In the genomic region with DNA sequence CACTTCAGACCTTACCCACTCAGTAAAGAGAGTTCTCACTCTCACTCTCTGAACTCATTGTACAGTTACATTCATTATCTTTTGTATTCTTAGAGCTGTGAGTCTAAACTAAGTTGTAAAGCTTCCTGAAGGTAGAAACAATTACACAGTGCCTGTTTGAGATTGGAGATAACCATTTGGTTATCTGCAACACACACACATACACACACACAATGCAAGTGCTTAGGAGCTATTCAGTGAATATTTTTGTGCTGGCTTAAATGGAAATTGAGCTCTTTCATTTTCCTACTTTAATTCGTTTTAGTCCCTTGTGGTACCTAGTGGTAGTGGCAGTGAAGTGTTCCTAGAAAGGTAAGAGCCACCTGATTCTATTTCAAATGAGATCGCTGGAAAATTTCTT, we compare ENCODE assay signal across 2 cellular contexts.
TF ChIP-seq lines count a peak whose summit lies in the region.

No MANE protein-coding gene starts in this region.

TF ChIP-seq in HEK293, 187 proteins besides CTCF, POLR2A, EP300 and RAD21:
- peak; percentile 40; the same call in 1 of the 2 replicates for TF ChIP-seq PRDM1 (tag by site-specific recombination; IDR thresholded peaks at IDR 0.05)
- TF ChIP-seq, protein P1, sequence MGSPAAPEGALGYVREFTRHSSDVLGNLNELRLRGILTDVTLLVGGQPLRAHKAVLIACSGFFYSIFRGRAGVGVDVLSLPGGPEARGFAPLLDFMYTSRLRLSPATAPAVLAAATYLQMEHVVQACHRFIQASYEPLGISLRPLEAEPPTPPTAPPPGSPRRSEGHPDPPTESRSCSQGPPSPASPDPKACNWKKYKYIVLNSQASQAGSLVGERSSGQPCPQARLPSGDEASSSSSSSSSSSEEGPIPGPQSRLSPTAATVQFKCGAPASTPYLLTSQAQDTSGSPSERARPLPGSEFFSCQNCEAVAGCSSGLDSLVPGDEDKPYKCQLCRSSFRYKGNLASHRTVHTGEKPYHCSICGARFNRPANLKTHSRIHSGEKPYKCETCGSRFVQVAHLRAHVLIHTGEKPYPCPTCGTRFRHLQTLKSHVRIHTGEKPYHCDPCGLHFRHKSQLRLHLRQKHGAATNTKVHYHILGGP (tag by site-specific recombination; IDR thresholded peaks at IDR 0.05): 0 out of 2 replicates have a peak, but pooled peaks have one; percentile 15
- TF ChIP-seq, protein P2, sequence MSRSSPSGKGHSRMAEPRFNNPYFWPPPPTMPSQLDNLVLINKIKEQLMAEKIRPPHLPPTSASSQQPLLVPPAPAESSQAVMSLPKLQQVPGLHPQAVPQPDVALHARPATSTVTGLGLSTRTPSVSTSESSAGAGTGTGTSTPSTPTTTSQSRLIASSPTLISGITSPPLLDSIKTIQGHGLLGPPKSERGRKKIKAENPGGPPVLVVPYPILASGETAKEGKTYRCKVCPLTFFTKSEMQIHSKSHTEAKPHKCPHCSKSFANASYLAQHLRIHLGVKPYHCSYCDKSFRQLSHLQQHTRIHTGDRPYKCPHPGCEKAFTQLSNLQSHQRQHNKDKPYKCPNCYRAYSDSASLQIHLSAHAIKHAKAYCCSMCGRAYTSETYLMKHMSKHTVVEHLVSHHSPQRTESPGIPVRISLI (tag by site-specific recombination; IDR thresholded peaks at IDR 0.05): no peak
TF ChIP-seq in HEK293: peak in this region for 2.

TF ChIP-seq in K562, 482 proteins besides CTCF, POLR2A, EP300 and RAD21 (continues in another document):
- TF ChIP-seq SMARCA4 (IDR thresholded peaks at IDR 0.05): peak; percentile 97
- TF ChIP-seq, protein P3, sequence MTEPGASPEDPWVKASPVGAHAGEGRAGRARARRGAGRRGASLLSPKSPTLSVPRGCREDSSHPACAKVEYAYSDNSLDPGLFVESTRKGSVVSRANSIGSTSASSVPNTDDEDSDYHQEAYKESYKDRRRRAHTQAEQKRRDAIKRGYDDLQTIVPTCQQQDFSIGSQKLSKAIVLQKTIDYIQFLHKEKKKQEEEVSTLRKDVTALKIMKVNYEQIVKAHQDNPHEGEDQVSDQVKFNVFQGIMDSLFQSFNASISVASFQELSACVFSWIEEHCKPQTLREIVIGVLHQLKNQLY (CRISPR knock-in tag; conservative IDR thresholded peaks at IDR 0.05): no peak
- peak; percentile 73 for TF ChIP-seq HDAC3 (IDR thresholded peaks at IDR 0.05; ENCODE audit: borderline replicate concordance, partially characterized antibody)
- no peak for TF ChIP-seq SRSF1 (IDR thresholded peaks at IDR 0.05; ENCODE audit: low read depth, low read length)
- no peak for TF ChIP-seq ATF1 (CRISPR knock-in tag; IDR thresholded peaks at IDR 0.05)
- TF ChIP-seq ATF1 (tag; IDR thresholded peaks at IDR 0.05): 0 out of 2 replicates have a peak, but pooled peaks have one; percentile 8
- TF ChIP-seq CTBP1 (IDR thresholded peaks at IDR 0.05; ENCODE audit: borderline replicate concordance): peak; percentile 54; the same call in 1 of the 2 replicates
- TF ChIP-seq ZNF263 (CRISPR knock-in tag; IDR thresholded peaks at IDR 0.05; ENCODE audit: borderline replicate concordance): no peak
- TF ChIP-seq, protein P4, sequence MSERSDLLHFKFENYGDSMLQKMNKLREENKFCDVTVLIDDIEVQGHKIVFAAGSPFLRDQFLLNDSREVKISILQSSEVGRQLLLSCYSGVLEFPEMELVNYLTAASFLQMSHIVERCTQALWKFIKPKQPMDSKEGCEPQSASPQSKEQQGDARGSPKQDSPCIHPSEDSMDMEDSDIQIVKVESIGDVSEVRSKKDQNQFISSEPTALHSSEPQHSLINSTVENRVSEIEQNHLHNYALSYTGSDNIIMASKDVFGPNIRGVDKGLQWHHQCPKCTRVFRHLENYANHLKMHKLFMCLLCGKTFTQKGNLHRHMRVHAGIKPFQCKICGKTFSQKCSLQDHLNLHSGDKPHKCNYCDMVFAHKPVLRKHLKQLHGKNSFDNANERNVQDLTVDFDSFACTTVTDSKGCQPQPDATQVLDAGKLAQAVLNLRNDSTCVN (CRISPR knock-in tag; IDR thresholded peaks at IDR 0.05): no peak
- TF ChIP-seq ZBTB8A (IDR thresholded peaks at IDR 0.05; ENCODE audit: partially characterized antibody): no peak
- TF ChIP-seq, protein P5, sequence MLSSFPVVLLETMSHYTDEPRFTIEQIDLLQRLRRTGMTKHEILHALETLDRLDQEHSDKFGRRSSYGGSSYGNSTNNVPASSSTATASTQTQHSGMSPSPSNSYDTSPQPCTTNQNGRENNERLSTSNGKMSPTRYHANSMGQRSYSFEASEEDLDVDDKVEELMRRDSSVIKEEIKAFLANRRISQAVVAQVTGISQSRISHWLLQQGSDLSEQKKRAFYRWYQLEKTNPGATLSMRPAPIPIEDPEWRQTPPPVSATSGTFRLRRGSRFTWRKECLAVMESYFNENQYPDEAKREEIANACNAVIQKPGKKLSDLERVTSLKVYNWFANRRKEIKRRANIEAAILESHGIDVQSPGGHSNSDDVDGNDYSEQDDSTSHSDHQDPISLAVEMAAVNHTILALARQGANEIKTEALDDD (IDR thresholded peaks at IDR 0.05): peak; percentile 91
- TF ChIP-seq, protein P6, sequence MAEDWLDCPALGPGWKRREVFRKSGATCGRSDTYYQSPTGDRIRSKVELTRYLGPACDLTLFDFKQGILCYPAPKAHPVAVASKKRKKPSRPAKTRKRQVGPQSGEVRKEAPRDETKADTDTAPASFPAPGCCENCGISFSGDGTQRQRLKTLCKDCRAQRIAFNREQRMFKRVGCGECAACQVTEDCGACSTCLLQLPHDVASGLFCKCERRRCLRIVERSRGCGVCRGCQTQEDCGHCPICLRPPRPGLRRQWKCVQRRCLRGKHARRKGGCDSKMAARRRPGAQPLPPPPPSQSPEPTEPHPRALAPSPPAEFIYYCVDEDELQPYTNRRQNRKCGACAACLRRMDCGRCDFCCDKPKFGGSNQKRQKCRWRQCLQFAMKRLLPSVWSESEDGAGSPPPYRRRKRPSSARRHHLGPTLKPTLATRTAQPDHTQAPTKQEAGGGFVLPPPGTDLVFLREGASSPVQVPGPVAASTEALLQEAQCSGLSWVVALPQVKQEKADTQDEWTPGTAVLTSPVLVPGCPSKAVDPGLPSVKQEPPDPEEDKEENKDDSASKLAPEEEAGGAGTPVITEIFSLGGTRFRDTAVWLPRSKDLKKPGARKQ (CRISPR knock-in tag; IDR thresholded peaks at IDR 0.05): no peak
- TF ChIP-seq NBN (IDR thresholded peaks at IDR 0.05; ENCODE audit: low read depth): peak; percentile 80
- TF ChIP-seq TBL1XR1 (IDR thresholded peaks at IDR 0.05; ENCODE audit: low read length in 2 of 2): peak in 1 of 2 experiments; percentile 75; a peak in 1 of 4 replicates
- TF ChIP-seq NFIC (IDR thresholded peaks at IDR 0.05): peak; percentile 65
- TF ChIP-seq TAL1 (IDR thresholded peaks at IDR 0.05): peak; percentile 88
- TF ChIP-seq, protein P7, sequence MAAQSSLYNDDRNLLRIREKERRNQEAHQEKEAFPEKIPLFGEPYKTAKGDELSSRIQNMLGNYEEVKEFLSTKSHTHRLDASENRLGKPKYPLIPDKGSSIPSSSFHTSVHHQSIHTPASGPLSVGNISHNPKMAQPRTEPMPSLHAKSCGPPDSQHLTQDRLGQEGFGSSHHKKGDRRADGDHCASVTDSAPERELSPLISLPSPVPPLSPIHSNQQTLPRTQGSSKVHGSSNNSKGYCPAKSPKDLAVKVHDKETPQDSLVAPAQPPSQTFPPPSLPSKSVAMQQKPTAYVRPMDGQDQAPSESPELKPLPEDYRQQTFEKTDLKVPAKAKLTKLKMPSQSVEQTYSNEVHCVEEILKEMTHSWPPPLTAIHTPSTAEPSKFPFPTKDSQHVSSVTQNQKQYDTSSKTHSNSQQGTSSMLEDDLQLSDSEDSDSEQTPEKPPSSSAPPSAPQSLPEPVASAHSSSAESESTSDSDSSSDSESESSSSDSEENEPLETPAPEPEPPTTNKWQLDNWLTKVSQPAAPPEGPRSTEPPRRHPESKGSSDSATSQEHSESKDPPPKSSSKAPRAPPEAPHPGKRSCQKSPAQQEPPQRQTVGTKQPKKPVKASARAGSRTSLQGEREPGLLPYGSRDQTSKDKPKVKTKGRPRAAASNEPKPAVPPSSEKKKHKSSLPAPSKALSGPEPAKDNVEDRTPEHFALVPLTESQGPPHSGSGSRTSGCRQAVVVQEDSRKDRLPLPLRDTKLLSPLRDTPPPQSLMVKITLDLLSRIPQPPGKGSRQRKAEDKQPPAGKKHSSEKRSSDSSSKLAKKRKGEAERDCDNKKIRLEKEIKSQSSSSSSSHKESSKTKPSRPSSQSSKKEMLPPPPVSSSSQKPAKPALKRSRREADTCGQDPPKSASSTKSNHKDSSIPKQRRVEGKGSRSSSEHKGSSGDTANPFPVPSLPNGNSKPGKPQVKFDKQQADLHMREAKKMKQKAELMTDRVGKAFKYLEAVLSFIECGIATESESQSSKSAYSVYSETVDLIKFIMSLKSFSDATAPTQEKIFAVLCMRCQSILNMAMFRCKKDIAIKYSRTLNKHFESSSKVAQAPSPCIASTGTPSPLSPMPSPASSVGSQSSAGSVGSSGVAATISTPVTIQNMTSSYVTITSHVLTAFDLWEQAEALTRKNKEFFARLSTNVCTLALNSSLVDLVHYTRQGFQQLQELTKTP (IDR thresholded peaks at IDR 0.05; ENCODE audit: low read depth in 1 of 2, partially characterized antibody in 2 of 2): peak; percentile 42 to 45
- no peak for TF ChIP-seq ZNF707 (CRISPR knock-in tag; conservative IDR thresholded peaks at IDR 0.05)
- no peak for TF ChIP-seq KDM4B (IDR thresholded peaks at IDR 0.05; ENCODE audit: borderline replicate concordance in 2 of 2, low read depth in 1 of 2)
- TF ChIP-seq, protein P8, sequence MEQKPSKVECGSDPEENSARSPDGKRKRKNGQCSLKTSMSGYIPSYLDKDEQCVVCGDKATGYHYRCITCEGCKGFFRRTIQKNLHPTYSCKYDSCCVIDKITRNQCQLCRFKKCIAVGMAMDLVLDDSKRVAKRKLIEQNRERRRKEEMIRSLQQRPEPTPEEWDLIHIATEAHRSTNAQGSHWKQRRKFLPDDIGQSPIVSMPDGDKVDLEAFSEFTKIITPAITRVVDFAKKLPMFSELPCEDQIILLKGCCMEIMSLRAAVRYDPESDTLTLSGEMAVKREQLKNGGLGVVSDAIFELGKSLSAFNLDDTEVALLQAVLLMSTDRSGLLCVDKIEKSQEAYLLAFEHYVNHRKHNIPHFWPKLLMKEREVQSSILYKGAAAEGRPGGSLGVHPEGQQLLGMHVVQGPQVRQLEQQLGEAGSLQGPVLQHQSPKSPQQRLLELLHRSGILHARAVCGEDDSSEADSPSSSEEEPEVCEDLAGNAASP (IDR thresholded peaks at IDR 0.05): no peak
- TF ChIP-seq, protein P9, sequence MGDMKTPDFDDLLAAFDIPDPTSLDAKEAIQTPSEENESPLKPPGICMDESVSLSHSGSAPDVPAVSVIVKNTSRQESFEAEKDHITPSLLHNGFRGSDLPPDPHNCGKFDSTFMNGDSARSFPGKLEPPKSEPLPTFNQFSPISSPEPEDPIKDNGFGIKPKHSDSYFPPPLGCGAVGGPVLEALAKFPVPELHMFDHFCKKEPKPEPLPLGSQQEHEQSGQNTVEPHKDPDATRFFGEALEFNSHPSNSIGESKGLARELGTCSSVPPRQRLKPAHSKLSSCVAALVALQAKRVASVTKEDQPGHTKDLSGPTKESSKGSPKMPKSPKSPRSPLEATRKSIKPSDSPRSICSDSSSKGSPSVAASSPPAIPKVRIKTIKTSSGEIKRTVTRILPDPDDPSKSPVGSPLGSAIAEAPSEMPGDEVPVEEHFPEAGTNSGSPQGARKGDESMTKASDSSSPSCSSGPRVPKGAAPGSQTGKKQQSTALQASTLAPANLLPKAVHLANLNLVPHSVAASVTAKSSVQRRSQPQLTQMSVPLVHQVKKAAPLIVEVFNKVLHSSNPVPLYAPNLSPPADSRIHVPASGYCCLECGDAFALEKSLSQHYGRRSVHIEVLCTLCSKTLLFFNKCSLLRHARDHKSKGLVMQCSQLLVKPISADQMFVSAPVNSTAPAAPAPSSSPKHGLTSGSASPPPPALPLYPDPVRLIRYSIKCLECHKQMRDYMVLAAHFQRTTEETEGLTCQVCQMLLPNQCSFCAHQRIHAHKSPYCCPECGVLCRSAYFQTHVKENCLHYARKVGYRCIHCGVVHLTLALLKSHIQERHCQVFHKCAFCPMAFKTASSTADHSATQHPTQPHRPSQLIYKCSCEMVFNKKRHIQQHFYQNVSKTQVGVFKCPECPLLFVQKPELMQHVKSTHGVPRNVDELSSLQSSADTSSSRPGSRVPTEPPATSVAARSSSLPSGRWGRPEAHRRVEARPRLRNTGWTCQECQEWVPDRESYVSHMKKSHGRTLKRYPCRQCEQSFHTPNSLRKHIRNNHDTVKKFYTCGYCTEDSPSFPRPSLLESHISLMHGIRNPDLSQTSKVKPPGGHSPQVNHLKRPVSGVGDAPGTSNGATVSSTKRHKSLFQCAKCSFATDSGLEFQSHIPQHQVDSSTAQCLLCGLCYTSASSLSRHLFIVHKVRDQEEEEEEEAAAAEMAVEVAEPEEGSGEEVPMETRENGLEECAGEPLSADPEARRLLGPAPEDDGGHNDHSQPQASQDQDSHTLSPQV (IDR thresholded peaks at IDR 0.05): peak; percentile 54; the same call in 1 of the 2 replicates
- TF ChIP-seq TBP (optimal IDR thresholded peaks at IDR 0.05; ENCODE audit: low read depth, low read length): peak; percentile 22
- peak; percentile 84 for TF ChIP-seq LEF1 (IDR thresholded peaks at IDR 0.05)
- TF ChIP-seq MTA2 (IDR thresholded peaks at IDR 0.05; ENCODE audit: low read depth): peak; percentile 81
- no peak for TF ChIP-seq XRCC5 (IDR thresholded peaks at IDR 0.05; ENCODE audit: low read depth, low read length)
- TF ChIP-seq LARP7 (IDR thresholded peaks at IDR 0.05): no peak
- no peak for TF ChIP-seq MYBL2 (IDR thresholded peaks at IDR 0.05; ENCODE audit: low read depth)
- TF ChIP-seq MYBL2 (CRISPR knock-in tag; IDR thresholded peaks at IDR 0.05; ENCODE audit: borderline replicate concordance): no peak
- peak; percentile 79 for TF ChIP-seq HDAC2 (IDR thresholded peaks at IDR 0.05)
- TF ChIP-seq SETDB1 (IDR thresholded peaks at IDR 0.05; ENCODE audit: low read length): no peak
- TF ChIP-seq, protein P10, sequence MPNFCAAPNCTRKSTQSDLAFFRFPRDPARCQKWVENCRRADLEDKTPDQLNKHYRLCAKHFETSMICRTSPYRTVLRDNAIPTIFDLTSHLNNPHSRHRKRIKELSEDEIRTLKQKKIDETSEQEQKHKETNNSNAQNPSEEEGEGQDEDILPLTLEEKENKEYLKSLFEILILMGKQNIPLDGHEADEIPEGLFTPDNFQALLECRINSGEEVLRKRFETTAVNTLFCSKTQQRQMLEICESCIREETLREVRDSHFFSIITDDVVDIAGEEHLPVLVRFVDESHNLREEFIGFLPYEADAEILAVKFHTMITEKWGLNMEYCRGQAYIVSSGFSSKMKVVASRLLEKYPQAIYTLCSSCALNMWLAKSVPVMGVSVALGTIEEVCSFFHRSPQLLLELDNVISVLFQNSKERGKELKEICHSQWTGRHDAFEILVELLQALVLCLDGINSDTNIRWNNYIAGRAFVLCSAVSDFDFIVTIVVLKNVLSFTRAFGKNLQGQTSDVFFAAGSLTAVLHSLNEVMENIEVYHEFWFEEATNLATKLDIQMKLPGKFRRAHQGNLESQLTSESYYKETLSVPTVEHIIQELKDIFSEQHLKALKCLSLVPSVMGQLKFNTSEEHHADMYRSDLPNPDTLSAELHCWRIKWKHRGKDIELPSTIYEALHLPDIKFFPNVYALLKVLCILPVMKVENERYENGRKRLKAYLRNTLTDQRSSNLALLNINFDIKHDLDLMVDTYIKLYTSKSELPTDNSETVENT (CRISPR knock-in tag; IDR thresholded peaks at IDR 0.05): no peak
- TF ChIP-seq ZNF134 (CRISPR knock-in tag; conservative IDR thresholded peaks at IDR 0.05): no peak
- TF ChIP-seq EP400 (IDR thresholded peaks at IDR 0.05): peak; percentile 45; the same call in 1 of the 2 replicates
- TF ChIP-seq ZSCAN32 (CRISPR knock-in tag; IDR thresholded peaks at IDR 0.05): no peak
- TF ChIP-seq, protein P11, sequence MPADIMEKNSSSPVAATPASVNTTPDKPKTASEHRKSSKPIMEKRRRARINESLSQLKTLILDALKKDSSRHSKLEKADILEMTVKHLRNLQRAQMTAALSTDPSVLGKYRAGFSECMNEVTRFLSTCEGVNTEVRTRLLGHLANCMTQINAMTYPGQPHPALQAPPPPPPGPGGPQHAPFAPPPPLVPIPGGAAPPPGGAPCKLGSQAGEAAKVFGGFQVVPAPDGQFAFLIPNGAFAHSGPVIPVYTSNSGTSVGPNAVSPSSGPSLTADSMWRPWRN (IDR thresholded peaks at IDR 0.05; ENCODE audit: low read depth): peak; percentile 46; the same call in 1 of the 2 replicates
